ENCODE assay signal across 27 cellular contexts in genomic region chr5:172339264-172340180, GRCh38.
"Had no signal": no experiment of that assay in that cellular context is flagged by ENCODE, and none has a peak within 500 bp of the region (broad histone marks: within the 10 kb centered on the region; RNA-seq: fewer than 3 reads in every experiment).

No MANE protein-coding gene starts in this region.

- H3K27ac ChIP-seq: breast epithelium, coronary artery, heart right ventricle, left lung, right lobe of liver, skin epidermis, thoracic aorta had no signal

- H3K27me3 ChIP-seq: breast epithelium, heart right ventricle, left lung, right lobe of liver had no signal

- H3K27ac Mint-ChIP-seq: activated B cell treated with CpG ODN at 0.5 μM for 24 hours; activated CD8-positive, alpha-beta memory T cell treated with anti-CD3 and anti-CD28 coated beads, Interleukin-2, amount 10 ng/mL, durations not matched to agents 7 days and 5 days; activated CD8-positive, alpha-beta T cell treated with anti-CD3 and anti-CD28 coated beads for 36 hours; activated naive CD4-positive, alpha-beta T cell treated with anti-CD3 and anti-CD28 coated beads, Interleukin-2, amount 50 U/mL, for 72 hours; activated T-cell treated with anti-CD3 and anti-CD28 coated beads, Interleukin-2, amount 50 U/mL, for 72 hours; effector memory CD8-positive, alpha-beta T cell; naive B cell; stimulated activated naive CD8-positive, alpha-beta T cell treated with anti-CD3 and anti-CD28 coated beads, Interleukin-15, Interleukin-2, amounts not matched to agents 100 ng/mL and 50 ng/mL, for 24 hours; T-helper 2 cell treated with Interferon-gamma antibody and Interleukin-4, amounts not matched to agents 5 μg/mL and 100 μg/mL, for 36 hours had no signal

- H3K4me3 ChIP-seq: breast epithelium, coronary artery, heart right ventricle, left lung, right lobe of liver, skin epidermis, thoracic aorta had no signal

- H3K9me3 Mint-ChIP-seq: activated B cell treated with CpG ODN at 0.5 μM for 24 hours; activated CD8-positive, alpha-beta T cell treated with anti-CD3 and anti-CD28 coated beads for 36 hours; activated naive CD4-positive, alpha-beta T cell treated with anti-CD3 and anti-CD28 coated beads, Interleukin-2, amount 50 U/mL, for 72 hours; activated T-cell treated with anti-CD3 and anti-CD28 coated beads, Interleukin-2, amount 50 U/mL, for 72 hours; effector memory CD8-positive, alpha-beta T cell; naive B cell; neural crest cell; stimulated activated naive CD8-positive, alpha-beta T cell treated with anti-CD3 and anti-CD28 coated beads, Interleukin-15, Interleukin-2, amounts not matched to agents 100 ng/mL and 50 ng/mL, for 24 hours; T-helper 2 cell treated with Interferon-gamma antibody and Interleukin-4, amounts not matched to agents 5 μg/mL and 100 μg/mL, for 36 hours had no signal

- H3K36me3 ChIP-seq: breast epithelium, right lobe of liver had no signal

- H3K4me1 Mint-ChIP-seq: activated B cell treated with CpG ODN at 0.5 μM for 24 hours; activated CD8-positive, alpha-beta memory T cell treated with anti-CD3 and anti-CD28 coated beads, Interleukin-2, amount 10 ng/mL, durations not matched to agents 7 days and 5 days; naive B cell had no signal

- H3K9me3 ChIP-seq: breast epithelium, heart right ventricle, left lung, right lobe of liver, thoracic aorta had no signal

- FAIRE-seq: urothelium cell line had no signal

- H3K4me3 Mint-ChIP-seq: activated B cell treated with CpG ODN at 0.5 μM for 24 hours; activated CD8-positive, alpha-beta memory T cell treated with anti-CD3 and anti-CD28 coated beads, Interleukin-2, amount 10 ng/mL, durations not matched to agents 7 days and 5 days; activated CD8-positive, alpha-beta T cell treated with anti-CD3 and anti-CD28 coated beads for 36 hours; activated T-cell treated with anti-CD3 and anti-CD28 coated beads, Interleukin-2, amount 50 U/mL, for 72 hours; effector memory CD8-positive, alpha-beta T cell; naive B cell; stimulated activated naive CD8-positive, alpha-beta T cell treated with anti-CD3 and anti-CD28 coated beads, Interleukin-15, Interleukin-2, amounts not matched to agents 100 ng/mL and 50 ng/mL, for 24 hours; T-helper 2 cell treated with Interferon-gamma antibody and Interleukin-4, amounts not matched to agents 5 μg/mL and 100 μg/mL, for 36 hours had no signal

- H3K36me3 Mint-ChIP-seq: activated CD8-positive, alpha-beta memory T cell treated with anti-CD3 and anti-CD28 coated beads, Interleukin-2, amount 10 ng/mL, durations not matched to agents 7 days and 5 days; activated naive CD4-positive, alpha-beta T cell treated with anti-CD3 and anti-CD28 coated beads, Interleukin-2, amount 50 U/mL, for 72 hours; naive B cell had no signal

- DNase-seq: activated B cell treated with CpG ODN at 0.5 μM for 24 hours; activated CD4-positive, alpha-beta T cell treated with anti-CD3 and anti-CD28 coated beads, Interleukin-2, amount 50 U/mL, for 1 hour; activated CD8-positive, alpha-beta memory T cell treated with anti-CD3 and anti-CD28 coated beads, Interleukin-2, amount 10 ng/mL, durations not matched to agents 7 days and 5 days; activated CD8-positive, alpha-beta T cell treated with anti-CD3 and anti-CD28 coated beads for 36 hours; activated naive CD4-positive, alpha-beta T cell; activated T-cell treated with anti-CD3 and anti-CD28 coated beads, Interleukin-2, amount 50 U/mL, for 72 hours; effector memory CD8-positive, alpha-beta T cell; foreskin fibroblast; heart right ventricle; kidney glomerular epithelial cell; left lung; naive B cell; occipital lobe; right lobe of liver; stimulated activated CD4-positive, alpha-beta T cell treated with anti-CD3 and anti-CD28 coated beads, Interleukin-12 subunit alpha, Interleukin-12 subunit beta, amount 100 ng/mL, for 4 hours; stimulated activated CD4-positive, alpha-beta T cell treated with anti-CD3 and anti-CD28 coated beads, Interleukin-4, amount 100 ng/mL, for 1 hour; T-helper 1 cell; trophoblast cell had no signal

- H3K4me1 ChIP-seq: breast epithelium, heart right ventricle, left lung, right lobe of liver had no signal
